Comparison of ENCODE assay signal across 23 cellular contexts in the genomic region with DNA sequence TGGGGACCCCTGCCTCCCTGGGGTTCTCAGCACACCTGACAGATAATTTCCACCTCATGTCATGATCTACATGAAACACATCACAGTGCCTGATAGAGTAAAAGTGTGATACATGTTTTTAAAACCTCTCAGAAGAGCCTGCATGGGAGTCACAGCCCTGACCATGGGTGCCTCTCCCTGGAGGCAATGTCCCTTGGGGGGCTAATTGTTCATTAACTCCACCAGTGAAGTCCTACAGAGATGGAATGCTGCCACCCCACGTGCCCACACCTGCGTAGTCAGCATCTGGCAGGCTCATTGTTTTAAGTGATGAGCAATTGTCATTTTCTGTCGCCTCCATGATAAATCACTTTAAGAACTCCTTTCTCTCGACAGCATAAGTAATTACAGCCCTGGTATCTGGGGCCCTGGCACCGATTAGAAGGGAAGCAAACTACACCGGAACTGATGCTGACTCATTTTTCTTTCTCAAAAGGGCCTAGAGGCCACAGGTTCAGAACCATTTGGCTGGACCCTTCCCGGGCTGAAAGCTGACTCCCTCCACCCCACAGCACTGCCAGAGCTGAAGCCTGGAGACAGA.
"Had no signal": no experiment of that assay in that cellular context is flagged by ENCODE, and none has a peak within 500 bp of the region (broad histone marks: within the 10 kb centered on the region; RNA-seq: fewer than 3 reads in every experiment).

No MANE protein-coding gene starts in this region.

- ATAC-seq: activated T-cell treated with anti-CD3 and anti-CD28 coated beads, Interleukin-2, amount 50 U/mL, for 72 hours; foreskin keratinocyte; heart left ventricle; right lobe of liver; stimulated activated naive CD8-positive, alpha-beta T cell treated with anti-CD3 and anti-CD28 coated beads, Interleukin-15, Interleukin-2, amounts not matched to agents 100 U/mL and 50 U/mL, for 24 hours had no signal

- H3K36me3 ChIP-seq: esophagus muscularis mucosa, heart left ventricle, left ventricle myocardium inferior, right lobe of liver, transverse colon had no signal

- H3K36me3 Mint-ChIP-seq: activated naive CD8-positive, alpha-beta T cell had no signal

- H3K27ac ChIP-seq: esophagus muscularis mucosa, foreskin keratinocyte, heart left ventricle, left ventricle myocardium inferior, right lobe of liver, testis, transverse colon, VCaP had no signal

- H3K9me3 ChIP-seq: esophagus muscularis mucosa, heart left ventricle, left ventricle myocardium inferior, right lobe of liver, testis, transverse colon had no signal

- H3K9me3 Mint-ChIP-seq: activated T-cell treated with anti-CD3 and anti-CD28 coated beads, Interleukin-2, amount 50 U/mL, for 72 hours; central memory CD8-positive, alpha-beta T cell; dendritic cell treated with granulocyte-macrophage colony-stimulating factor and Interleukin-4, amounts not matched to agents 40 ng/mL and 50 ng/mL, for 4 days; nephron had no signal

- H3K4me3 Mint-ChIP-seq: activated naive CD8-positive, alpha-beta T cell; activated T-cell treated with anti-CD3 and anti-CD28 coated beads, Interleukin-2, amount 50 U/mL, for 72 hours; central memory CD8-positive, alpha-beta T cell; dendritic cell treated with granulocyte-macrophage colony-stimulating factor and Interleukin-4, amounts not matched to agents 40 ng/mL and 50 ng/mL, for 4 days; nephron had no signal

- H3K4me1 ChIP-seq: esophagus muscularis mucosa, foreskin keratinocyte, heart left ventricle, left ventricle myocardium inferior, right lobe of liver, testis, transverse colon had no signal

- H3K4me3 ChIP-seq: esophagus muscularis mucosa, heart left ventricle, left ventricle myocardium inferior, right lobe of liver, testis, transverse colon had no signal

- H3K27me3 ChIP-seq: testis had no signal

- DNase-seq: activated CD4-positive, alpha-beta T cell treated with anti-CD3 and anti-CD28 coated beads for 4 hours; activated CD4-positive, alpha-beta T cell treated with anti-CD3 and anti-CD28 coated beads, Interleukin-2, amount 50 U/mL, for 4 hours; activated naive CD4-positive, alpha-beta T cell treated with Interleukin-2 at 50 U/mL for 16 hours; activated T-cell treated with anti-CD3 and anti-CD28 coated beads for 4 hours; activated T-cell treated with anti-CD3 and anti-CD28 coated beads, Interleukin-2, amount 50 U/mL, for 72 hours; anterior cingulate cortex; foreskin keratinocyte; heart left ventricle; kidney glomerular epithelial cell; left ventricle myocardium inferior; right lobe of liver; stimulated activated CD4-positive, alpha-beta T cell treated with anti-CD3 and anti-CD28 coated beads, Interleukin-12 subunit alpha, Interleukin-12 subunit beta, amount 100 ng/mL, for 4 hours; stimulated activated CD4-positive, alpha-beta T cell treated with anti-CD3 and anti-CD28 coated beads, Interleukin-4, amount 100 ng/mL, for 1 hour; stimulated activated naive CD8-positive, alpha-beta T cell treated with anti-CD3 and anti-CD28 coated beads, Interleukin-15, Interleukin-2, amounts not matched to agents 100 U/mL and 50 U/mL, for 24 hours; T-helper 9 cell; testis; transverse colon had no signal

- H3K27ac Mint-ChIP-seq: activated naive CD8-positive, alpha-beta T cell; activated T-cell treated with anti-CD3 and anti-CD28 coated beads, Interleukin-2, amount 50 U/mL, for 72 hours; dendritic cell treated with granulocyte-macrophage colony-stimulating factor and Interleukin-4, amounts not matched to agents 40 ng/mL and 50 ng/mL, for 4 days; nephron had no signal

- H3K4me1 Mint-ChIP-seq: central memory CD8-positive, alpha-beta T cell; nephron had no signal
